ENCODE assay signal across 1 cellular context in genomic region chr2:178428396-178428806, GRCh38.
TF ChIP-seq lines count a peak whose summit lies in the region.

No MANE protein-coding gene starts in this region.

TF ChIP-seq in K562, 482 proteins besides CTCF, POLR2A, EP300 and RAD21 (continues in another document):
- TF ChIP-seq SOX6 (IDR thresholded peaks at IDR 0.05), result peak; percentile 86
- peak; percentile 43 for TF ChIP-seq CCNT2 (IDR thresholded peaks at IDR 0.05; ENCODE audit: borderline replicate concordance, extremely low read depth, insufficient read length, low read depth, low read length)
- TF ChIP-seq MAFF (IDR thresholded peaks at IDR 0.05; ENCODE audit: low read length), result peak; percentile 74
- peak in 1 of 3 experiments; percentile 26; a peak in 1 of 6 replicates for TF ChIP-seq ZBTB11 (CRISPR knock-in tag; IDR thresholded peaks at IDR 0.05)
- peak; percentile 56 for TF ChIP-seq L3MBTL2 (IDR thresholded peaks at IDR 0.05)
- 0 out of 2 replicates have a peak, but pooled peaks have one; percentile 4 for TF ChIP-seq STAT5A (IDR thresholded peaks at IDR 0.05; ENCODE audit: borderline replicate concordance, low read length)
- peak; percentile 31; the same call in 1 of the 2 replicates for TF ChIP-seq ATF4 (CRISPR knock-in tag; IDR thresholded peaks at IDR 0.05)
- peak; percentile 80 for TF ChIP-seq GATA2 (CRISPR knock-in tag; IDR thresholded peaks at IDR 0.05)
- TF ChIP-seq NR2C2 (CRISPR knock-in tag; IDR thresholded peaks at IDR 0.05), result no peak
- peak; percentile 52; the same call in 1 of the 2 replicates for TF ChIP-seq NR2C2 (tag; IDR thresholded peaks at IDR 0.05)
- TF ChIP-seq GMEB1 (CRISPR knock-in tag; IDR thresholded peaks at IDR 0.05), result no peak
- TF ChIP-seq SUPT5H (IDR thresholded peaks at IDR 0.05), result 0 out of 2 replicates have a peak, but pooled peaks have one; percentile 16
- peak; percentile 74 for TF ChIP-seq MTA3 (IDR thresholded peaks at IDR 0.05; ENCODE audit: borderline replicate concordance)
- 0 out of 2 replicates have a peak, but pooled peaks have one; percentile 6 for TF ChIP-seq ZBTB40 (IDR thresholded peaks at IDR 0.05)
- TF ChIP-seq ZBTB40 (CRISPR knock-in tag; IDR thresholded peaks at IDR 0.05), result no peak
- TF ChIP-seq MAFK (IDR thresholded peaks at IDR 0.05; ENCODE audit: low read length), result peak; percentile 69
- TF ChIP-seq SMARCA4 (IDR thresholded peaks at IDR 0.05), result peak; percentile 85
- peak; percentile 82 for TF ChIP-seq ARID1B (IDR thresholded peaks at IDR 0.05)
- TF ChIP-seq JUND (IDR thresholded peaks at IDR 0.05; ENCODE audit: borderline replicate concordance, low read depth, low read length), result peak; percentile 76
- TF ChIP-seq JUND (tag; IDR thresholded peaks at IDR 0.05; ENCODE audit: borderline replicate concordance, low read depth, low read length), result peak; percentile 79; the same call in 2 of the 3 replicates
- peak; percentile 21; the same call in 1 of the 2 replicates for TF ChIP-seq MTA1 (IDR thresholded peaks at IDR 0.05; ENCODE audit: borderline replicate concordance)
- peak in 1 of 2 experiments; percentile 81; a peak in 2 of 4 replicates for TF ChIP-seq FOXA3 (CRISPR knock-in tag; conservative IDR thresholded peaks at IDR 0.05 in 1 of 2, IDR thresholded peaks at IDR 0.05 in 1 of 2)
- peak; percentile 60; the same call in 1 of the 2 replicates for TF ChIP-seq ESRRA (IDR thresholded peaks at IDR 0.05; ENCODE audit: borderline replicate concordance, low read depth)
- 0 out of 2 replicates have a peak, but pooled peaks have one; percentile 31 for TF ChIP-seq PREB (CRISPR knock-in tag; IDR thresholded peaks at IDR 0.05)
- TF ChIP-seq FOSL1 (tag; conservative IDR thresholded peaks at IDR 0.05), result peak; percentile 62
- 0 out of 2 replicates have a peak, but pooled peaks have one; percentile 32 for TF ChIP-seq LEF1 (IDR thresholded peaks at IDR 0.05)
- peak; percentile 85 for TF ChIP-seq SMARCE1 (IDR thresholded peaks at IDR 0.05)
- TF ChIP-seq MYNN (IDR thresholded peaks at IDR 0.05), result peak; percentile 88
- no peak for TF ChIP-seq MYNN (CRISPR knock-in tag; IDR thresholded peaks at IDR 0.05)
- TF ChIP-seq HDAC2 (IDR thresholded peaks at IDR 0.05), result peak; percentile 31; the same call in 1 of the 2 replicates
- TF ChIP-seq ZNF121 (CRISPR knock-in tag; conservative IDR thresholded peaks at IDR 0.05), result peak; percentile 44
- no peak for TF ChIP-seq ZFP1 (CRISPR knock-in tag; IDR thresholded peaks at IDR 0.05)
- TF ChIP-seq POU5F1 (IDR thresholded peaks at IDR 0.05; ENCODE audit: borderline replicate concordance, low read depth, low read length, partially characterized antibody), result no peak
- peak; percentile 57 for TF ChIP-seq RBBP5 (IDR thresholded peaks at IDR 0.05; ENCODE audit: borderline replicate concordance, insufficient read depth, low read length, poor library complexity, severe bottlenecking)
- no peak for TF ChIP-seq MBD1 (CRISPR knock-in tag; IDR thresholded peaks at IDR 0.05)
- TF ChIP-seq TFAP4 (CRISPR knock-in tag; IDR thresholded peaks at IDR 0.05; ENCODE audit: borderline replicate concordance), result 0 out of 2 replicates have a peak, but pooled peaks have one; percentile 12
- TF ChIP-seq BCL6 (CRISPR knock-in tag; IDR thresholded peaks at IDR 0.05), result no peak
- TF ChIP-seq ID3 (CRISPR knock-in tag; IDR thresholded peaks at IDR 0.05), result no peak
- TF ChIP-seq ID3 (tag; IDR thresholded peaks at IDR 0.05), result no peak
- 0 out of 4 replicates have a peak, but pooled peaks of 1 of the 2 experiments have one; percentile 17 for TF ChIP-seq NRF1 (conservative IDR thresholded peaks at IDR 0.05 in 1 of 2, IDR thresholded peaks at IDR 0.05 in 1 of 2)
- TF ChIP-seq HMBOX1 (IDR thresholded peaks at IDR 0.05), result peak; percentile 61; the same call in 1 of the 2 replicates
- TF ChIP-seq ZNF644 (tag; IDR thresholded peaks at IDR 0.05; ENCODE audit: low read depth), result peak; percentile 5; the same call in 1 of the 2 replicates
